In the genomic region with DNA sequence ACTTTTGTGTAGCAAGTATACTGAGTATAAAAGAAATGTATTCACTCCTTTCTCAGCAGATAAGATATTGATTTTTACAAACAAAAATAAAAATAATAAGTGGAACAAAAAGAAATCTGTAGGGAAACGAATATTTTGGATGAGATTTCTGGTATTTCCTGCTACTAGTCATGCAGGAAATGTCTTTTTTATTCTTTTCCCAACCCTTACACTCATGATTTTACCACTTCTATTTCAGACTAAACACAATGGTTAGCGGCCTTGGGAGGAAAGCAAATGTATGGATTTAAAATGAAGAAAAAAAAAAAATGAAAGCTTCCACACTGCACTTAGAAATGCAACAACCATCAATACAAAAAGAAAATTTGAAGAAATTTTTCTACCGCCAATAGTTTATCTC, we compare ENCODE assay signal across 25 cellular contexts.
"Had no signal": no experiment of that assay in that cellular context is flagged by ENCODE, and none has a peak within 500 bp of the region (broad histone marks: within the 10 kb centered on the region; RNA-seq: fewer than 3 reads in every experiment).

No MANE protein-coding gene starts in this region.

- H3K36me3 ChIP-seq: colonic mucosa, gastroesophageal sphincter, left ventricle myocardium inferior, lower lobe of right lung, prostate gland, right lobe of liver, tibial artery, upper lobe of left lung, vagina had no signal

- H3K4me2 ChIP-seq: hepatocyte had no signal

- H3K27ac ChIP-seq: colonic mucosa, dorsolateral prefrontal cortex, gastroesophageal sphincter, hepatocyte, left ventricle myocardium inferior, lower lobe of right lung, parathyroid adenoma, prostate gland, right lobe of liver, tibial artery, upper lobe of left lung, vagina had no signal

- ATAC-seq: esophagus mucosa; gastroesophageal sphincter; left cardiac atrium; lower lobe of right lung; right lobe of liver; stimulated activated effector memory CD8-positive, alpha-beta T cell treated with anti-CD3 and anti-CD28 coated beads, Interleukin-12 subunit alpha, Interleukin-12 subunit beta, amount 100 ng/mL, for 72 hours had no signal

- DNase-seq: colonic mucosa; dorsolateral prefrontal cortex; effector CD8-positive, alpha-beta T cell; foreskin fibroblast; head of caudate nucleus; kidney; left cardiac atrium; left ventricle myocardium inferior; lower lobe of right lung; mesenchymal stem cell; midbrain; occipital lobe; retina; right lobe of liver; stimulated activated CD4-positive, alpha-beta T cell treated with anti-CD3 and anti-CD28 coated beads, Interleukin-4, amount 100 ng/mL, for 1 hour; stimulated activated CD8-positive, alpha-beta memory T cell treated with anti-CD3 and anti-CD28 coated beads, Interleukin-4, amount 100 ng/mL, for 48 hours; tibial artery; upper lobe of left lung had no signal

- H3K9me3 ChIP-seq: colonic mucosa, gastroesophageal sphincter, lower lobe of right lung, prostate gland, right lobe of liver, tibial artery, upper lobe of left lung, vagina had no signal

- H2AFZ ChIP-seq: hepatocyte, parathyroid adenoma had no signal

- H3K79me2 ChIP-seq: hepatocyte, parathyroid adenoma had no signal

- H3K4me3 ChIP-seq: colonic mucosa, dorsolateral prefrontal cortex, gastroesophageal sphincter, hepatocyte, left ventricle myocardium inferior, lower lobe of right lung, prostate gland, right lobe of liver, tibial artery, upper lobe of left lung, vagina had no signal

- H3K4me1 ChIP-seq: colonic mucosa, left ventricle myocardium inferior, lower lobe of right lung, parathyroid adenoma, prostate gland, right lobe of liver, upper lobe of left lung, vagina had no signal

- H3K9ac ChIP-seq: parathyroid adenoma had no signal

- H3K27me3 ChIP-seq: colonic mucosa, dorsolateral prefrontal cortex, gastroesophageal sphincter, hepatocyte, right lobe of liver, tibial artery, upper lobe of left lung, vagina had no signal
